ENCODE assay signal across 16 cellular contexts in genomic region chr1:19861842-19862530, GRCh38. TPM values are rescaled to one million over a fixed set of nuclear protein-coding genes. Genes with fewer than 3 reads are reported as not detected.
DNase-seq lines count a peak whose midpoint lies in the region; ATAC-seq, FAIRE-seq and TF ChIP-seq lines count a peak whose summit lies in the region.
"Had no signal": no experiment of that assay in that cellular context is flagged by ENCODE, and none has a peak within 500 bp of the region (broad histone marks: within the 10 kb centered on the region; RNA-seq: fewer than 3 reads in every experiment).

No MANE protein-coding gene starts in this region.

- POLR2A ChIA-PET in HEK293 (lab: Yijun Ruan, JAX) (interaction anchor here (2.1 kb wide), 1 partner anchor 20 kb away, joined by 6 read pairs; the partner anchor contains the start of gene OTUD3), PC-3 (lab: Charles Lee; ENCODE audit: unreplicated experiment) (interaction anchor here (0.6 to 0.8 kb wide), 3 partner anchors 15 to 21 kb away, joined by 3 to 5 read pairs (median 3); partner anchors contain the start of gene OTUD3)

- H3K4me3 ChIP-seq in HEK293 (ENCODE audit: low read depth, low read length) (no peak overlapping the region), PC-3 (ENCODE audit: low read length) (no peak overlapping the region), small intestine (ENCODE audit: low read depth in 1 of 2, low read length in 2 of 2) (no peak overlapping the region), kidney (ENCODE audit: low read length in 2 of 2) (no peak overlapping the region)
- H3K4me3 ChIP-seq: BLaER1 treated with 17β-estradiol and CSF1 and Interleukin-3, amounts not matched to agents 10 nM and 100 nM had no signal

- H3K27me3 ChIP-seq in PC-3 (ENCODE audit: low read length) (no peaks in the 10 kb centered on the region), small intestine (ENCODE audit: control insufficient read depth in 2 of 2, insufficient read depth in 2 of 2, low read length in 2 of 2) (peaks cover 0 to 2% of the 10 kb centered on the region in 2 donors)
- H3K27me3 ChIP-seq: BLaER1 treated with 17β-estradiol and CSF1 and Interleukin-3, amounts not matched to agents 10 nM and 100 nM had no signal

- ATAC-seq in PC-3 (no peak), GM18907 (IDR thresholded peaks at IDR 0.05; ENCODE audit: unreplicated experiment) (no peak), HG03432 (IDR thresholded peaks at IDR 0.05; ENCODE audit: unreplicated experiment) (no peak)

- DNase-seq in PC-3, result peak; percentile 39
- DNase-seq in epithelial cell of prostate (ENCODE audit: low read depth, low spot score), result no peak
- no peak for DNase-seq in small intestine
- no peak for DNase-seq in kidney
- DNase-seq in NOMO-1 (lab: John Stamatoyannopoulos, UW; ENCODE audit: unreplicated experiment in 2 of 2), result no peak
- DNase-seq: ACHN; CD4-positive, CD25-positive, alpha-beta regulatory T cell; GF-D8; HCEC 1CT had no signal

- CTCF ChIA-PET in HEK293 (lab: Yijun Ruan, JAX), result interaction anchor here (0.6 to 1.1 kb wide), 3 partner anchors 10 to 500 kb away, joined by 3 to 4 read pairs (median 3); partner anchors contain the start of gene OTUD3
- CTCF ChIA-PET in PC-3 (lab: Charles Lee), result no interaction called here

- H2AFZ ChIP-seq in PC-3 (ENCODE audit: low read length), result no peak overlapping the region

- no peaks in the 10 kb centered on the region for H3K4me1 ChIP-seq in HEK293 (ENCODE audit: control insufficient read depth, insufficient read depth, low read length)
- H3K4me1 ChIP-seq in PC-3 (ENCODE audit: insufficient read depth, low read length), result peaks cover 54% of the 10 kb centered on the region
- H3K4me1 ChIP-seq in small intestine (ENCODE audit: control insufficient read depth in 2 of 2, insufficient read depth in 1 of 2, low read depth in 1 of 2, low read length in 1 of 2), result peaks cover 0 to 4% of the 10 kb centered on the region in 2 donors
- H3K4me1 ChIP-seq in kidney (ENCODE audit: control insufficient read depth in 1 of 2, insufficient read depth in 1 of 2, low read depth in 1 of 2, low read length in 2 of 2), result no peaks in the 10 kb centered on the region

- 72 to 80% (median 79%) methylated on average over 1 of the region's 1 CpG for WGBS in small intestine, 3 donors

- H3K9me2 ChIP-seq in PC-3 (replicated peaks; ENCODE audit: low read length), result no peaks in the 10 kb centered on the region

- intact Hi-C loops in PC-3 (cut with micrococcal nuclease), result loop anchor here (1.0 to 5.0 kb wide), 2 partner anchors 16 to 65 kb away; partner anchors contain the start of gene TMCO4
- intact Hi-C loops in kidney (cut with DNase I), result no loop called here

- no peak for FAIRE-seq in small intestine (lab: Jason Lieb, UNC)
- no peak for FAIRE-seq in kidney (lab: Jason Lieb, UNC)

- H3K27ac ChIP-seq in HEK293 (ENCODE audit: extremely low read depth, low read depth, low read length), result no peak overlapping the region
- peak overlapping the region; percentile 81 for H3K27ac ChIP-seq in PC-3 (ENCODE audit: low read length)
- H3K27ac ChIP-seq in epithelial cell of prostate, result peak overlapping the region; percentile 30
- peak overlapping the region; percentile 78 to 86 for H3K27ac ChIP-seq in small intestine (ENCODE audit: low read depth in 1 of 2, low read length in 1 of 2)
- no peak overlapping the region for H3K27ac ChIP-seq in kidney (ENCODE audit: low read depth in 2 of 2, low read length in 2 of 2)
- H3K27ac ChIP-seq: BLaER1 treated with 17β-estradiol and CSF1 and Interleukin-3, amounts not matched to agents 10 nM and 100 nM had no signal

- no peaks in the 10 kb centered on the region for H3K79me2 ChIP-seq in PC-3 (ENCODE audit: low read length)

- H3F3A ChIP-seq in PC-3 (ENCODE audit: low read length, unreplicated experiment), result peaks cover 8% of the 10 kb centered on the region

- H3K36me3 ChIP-seq in HEK293 (ENCODE audit: control insufficient read depth in 2 of 2, insufficient read depth in 1 of 2, low read length in 2 of 2), result no peaks in the 10 kb centered on the region
- H3K36me3 ChIP-seq in PC-3 (ENCODE audit: low read depth, low read length), result no peaks in the 10 kb centered on the region
- no peaks in the 10 kb centered on the region for H3K36me3 ChIP-seq in small intestine (ENCODE audit: control insufficient read depth in 2 of 2, insufficient read depth in 2 of 2, low read length in 2 of 2)
- no peaks in the 10 kb centered on the region for H3K36me3 ChIP-seq in kidney (ENCODE audit: control insufficient read depth in 1 of 2, insufficient read depth in 2 of 2, low read length in 2 of 2)
- H3K36me3 ChIP-seq: BLaER1 treated with 17β-estradiol and CSF1 and Interleukin-3, amounts not matched to agents 10 nM and 100 nM had no signal

- no TSS peak for BruUV-seq in PC-3 (replicated peaks; lab: Mats Ljungman, UMichigan)

- H3K9me3 ChIP-seq in HEK293 (ENCODE audit: control insufficient read depth, insufficient read depth, low read depth, low read length) (no peaks in the 10 kb centered on the region), PC-3 (ENCODE audit: low read length) (no peaks in the 10 kb centered on the region), small intestine (ENCODE audit: control insufficient read depth, low read depth) (no peaks in the 10 kb centered on the region), kidney (ENCODE audit: control insufficient read depth in 1 of 2, low read length in 2 of 2) (peaks cover 0 to 4% of the 10 kb centered on the region in 2 donors)

- TF ChIP-seq CTCF in HEK293 (tag by site-specific recombination; IDR thresholded peaks at IDR 0.05), result no peak
- TF ChIP-seq CTCF in PC-3 (conservative IDR thresholded peaks at IDR 0.05; ENCODE audit: low read depth, low read length), result no peak
- no peak for TF ChIP-seq CTCF in kidney (IDR thresholded peaks at IDR 0.05; ENCODE audit: borderline replicate concordance, extremely low read depth, insufficient read depth)

- H4K20me1 ChIP-seq in PC-3 (ENCODE audit: low read length), result no peaks in the 10 kb centered on the region
- H4K20me1 ChIP-seq: BLaER1 treated with 17β-estradiol and CSF1 and Interleukin-3, amounts not matched to agents 10 nM and 100 nM had no signal

- peak overlapping the region; percentile 53 for H3K4me2 ChIP-seq in PC-3 (ENCODE audit: low read length)
- H3K4me2 ChIP-seq: BLaER1 treated with 17β-estradiol and CSF1 and Interleukin-3, amounts not matched to agents 10 nM and 100 nM had no signal

- H3K9ac ChIP-seq in PC-3 (ENCODE audit: low read length) (peak overlapping the region; percentile 31), kidney (ENCODE audit: low read length in 2 of 2) (no peak overlapping the region)
- H3K9ac ChIP-seq: BLaER1 treated with 17β-estradiol and CSF1 and Interleukin-3, amounts not matched to agents 10 nM and 100 nM had no signal

TF ChIP-seq in HEK293, 187 proteins besides CTCF, POLR2A, EP300 and RAD21:
- TF ChIP-seq KLF10 (tag by site-specific recombination; IDR thresholded peaks at IDR 0.05) (no peak), ZNF623 (tag by site-specific recombination; IDR thresholded peaks at IDR 0.05) (peak; percentile 71)

RNA-seq across cellular contexts. Expression of gene OTUD3, which starts 20.2 kb away (rescaled TPM):
- total RNA-seq in PC-3 (2014; rRNA removed), result 9.7 and 9.9 TPM in 2 replicates
- polyA plus RNA-seq in small intestine, result 1 to 10 TPM; 2.2 to 3.4 (median 2.7) TPM
- total RNA-seq in kidney, result 12.9 TPM
- 2.5 TPM for polyA plus RNA-seq in kidney (ENCODE audit: insufficient read depth, low read depth, low replicate concordance)

RNA-seq across cellular contexts. Expression of gene RNF186, which starts 46.9 kb away (rescaled TPM):
- total RNA-seq in PC-3 (2014; rRNA removed) (0.69 TPM in 1 of 2 replicates, not detected in the other), kidney (2.7 TPM)
- polyA plus RNA-seq in small intestine (100 to 1,000 TPM in 2 of 3 donors, 10 to 100 TPM in 1; 47.0 to 257 (median 162) TPM), kidney (ENCODE audit: insufficient read depth, low read depth, low replicate concordance) (111 TPM)
- total RNA-seq: A172; CD4-positive, CD25-positive, alpha-beta regulatory T cell; H4; HT-29 had no signal
- polyA plus RNA-seq: CD4-positive, CD25-positive, alpha-beta regulatory T cell had no signal

Comparison
In these comparisons a context has a peak if more than half of its experiments do, and no peak if none do; other contexts are left out.
1. H3K27ac ChIP-seq: peak in PC-3 (single experiment), epithelial cell of prostate (single experiment) and small intestine (2 of 2); none in HEK293 (single experiment) and kidney (0 of 2).